Comparison of ENCODE assay signal across 8 cellular contexts in genomic region chr5:90474235-90475107, GRCh38. TPM values are rescaled to one million over a fixed set of nuclear protein-coding genes. Genes with fewer than 3 reads are reported as not detected.
DNase-seq lines count a peak whose midpoint lies in the region; ATAC-seq and TF ChIP-seq lines count a peak whose summit lies in the region.

TSS of gene MBLAC2 (minus strand) at chr5:90474771. CDS start at chr5:90474292, 479 bp downstream.
TSS of gene POLR3G (plus strand) at chr5:90474864. CDS start at chr5:90485568, 10,704 bp downstream.

- WGBS in tibial nerve, 2 donors: 1% methylated on average over 40 to 48 of the region's 73 CpGs

- H3K36me3 ChIP-seq in parathyroid adenoma (ENCODE audit: control insufficient read depth, insufficient read depth, low read length) (no peaks in the 10 kb centered on the region), tibial nerve (peaks cover 0 to 10% (median 0%) of the 10 kb centered on the region in 3 donors)

- intact Hi-C loops in Right ventricle myocardium superior (cut with DNase I): loop anchor here (10.0 kb wide), 1 partner anchor 50 kb away; the partner anchor contains the start of gene LYSMD3

- no peaks in the 10 kb centered on the region for H3K9me3 ChIP-seq in parathyroid adenoma (ENCODE audit: control insufficient read depth, low read length)
- no peaks in the 10 kb centered on the region for H3K9me3 ChIP-seq in tibial nerve

- H2AFZ ChIP-seq in parathyroid adenoma: peak within 1 kb of the TSS; percentile 95

- POLR2A ChIA-PET in activated naive CD8-positive, alpha-beta T cell treated with anti-CD3 and anti-CD28 coated beads, Interleukin-2, amount 10 ng/mL, durations not matched to agents 7 days and 5 days (lab: Charles Lee): interaction anchor here (0.7 to 3.2 kb wide), 5 partner anchors 13 to 64 kb away, joined by 3 to 34 read pairs (median 3); partner anchors contain the start of genes CETN3 and LYSMD3

- H3K9me3 Mint-ChIP-seq in activated naive CD8-positive, alpha-beta T cell treated with anti-CD3 and anti-CD28 coated beads, Interleukin-2, amount 10 ng/mL, durations not matched to agents 7 days and 5 days: no peaks in the 10 kb centered on the region

- peak within 1 kb of the TSS; percentile 51 for H3K9ac ChIP-seq in parathyroid adenoma

- H3K4me1 Mint-ChIP-seq in activated naive CD8-positive, alpha-beta T cell treated with anti-CD3 and anti-CD28 coated beads, Interleukin-2, amount 10 ng/mL, durations not matched to agents 7 days and 5 days: peaks cover 31% of the 10 kb centered on the region

- no peaks in the 10 kb centered on the region for H3K27me3 ChIP-seq in parathyroid adenoma (ENCODE audit: control insufficient read depth, insufficient read depth, low read length)
- no peaks in the 10 kb centered on the region for H3K27me3 ChIP-seq in tibial nerve

- peak within 1 kb of the TSS; percentile 97 for H3K4me2 ChIP-seq in parathyroid adenoma (ENCODE audit: low read length)

- ATAC-seq in HG02610 (IDR thresholded peaks at IDR 0.05; ENCODE audit: unreplicated experiment) (peak; percentile 93), Right ventricle myocardium superior (ENCODE audit: poor library complexity) (peak; percentile 98)
- peak; percentile 86 for ATAC-seq in activated naive CD8-positive, alpha-beta T cell treated with anti-CD3 and anti-CD28 coated beads, Interleukin-2, amount 10 ng/mL, durations not matched to agents 7 days and 5 days (ENCODE audit: low read depth)

- H3K27ac Mint-ChIP-seq in activated naive CD8-positive, alpha-beta T cell treated with anti-CD3 and anti-CD28 coated beads, Interleukin-2, amount 10 ng/mL, durations not matched to agents 7 days and 5 days: peak within 1 kb of the TSS; percentile 96

- H3K4me3 ChIP-seq in parathyroid adenoma (ENCODE audit: low read depth, low read length) (peak within 1 kb of the TSS; percentile 84), tibial nerve (peak within 1 kb of the TSS; percentile 65 to 94 (median 77))

- peaks cover 16% of the 10 kb centered on the region for H3K36me3 Mint-ChIP-seq in activated naive CD8-positive, alpha-beta T cell treated with anti-CD3 and anti-CD28 coated beads, Interleukin-2, amount 10 ng/mL, durations not matched to agents 7 days and 5 days

- H3K4me3 Mint-ChIP-seq in activated naive CD8-positive, alpha-beta T cell treated with anti-CD3 and anti-CD28 coated beads, Interleukin-2, amount 10 ng/mL, durations not matched to agents 7 days and 5 days: peak within 1 kb of the TSS; percentile 98

- H3K27ac ChIP-seq in parathyroid adenoma (peak within 1 kb of the TSS; percentile 92), tibial nerve (peak within 1 kb of the TSS; percentile 40 to 83 (median 82))

- no peaks in the 10 kb centered on the region for H3K27me3 Mint-ChIP-seq in activated naive CD8-positive, alpha-beta T cell treated with anti-CD3 and anti-CD28 coated beads, Interleukin-2, amount 10 ng/mL, durations not matched to agents 7 days and 5 days

- peak; percentile 72 to 80 for TF ChIP-seq POLR2A in tibial nerve (IDR thresholded peaks at IDR 0.05)

- H3K4me1 ChIP-seq in parathyroid adenoma (no peaks in the 10 kb centered on the region), tibial nerve (peaks cover 0 to 40% (median 19%) of the 10 kb centered on the region in 4 donors)

- TF ChIP-seq EP300 in tibial nerve (IDR thresholded peaks at IDR 0.05): peak; percentile 81 to 97

- peaks cover 19% of the 10 kb centered on the region for H3K79me2 ChIP-seq in parathyroid adenoma

- peak; percentile 77 for DNase-seq in NCI-H1048 (lab: John Stamatoyannopoulos, UW)
- peak; percentile 90 for DNase-seq in SKM-1 (lab: John Stamatoyannopoulos, UW; ENCODE audit: unreplicated experiment)
- peak; percentile 90 for DNase-seq in activated naive CD8-positive, alpha-beta T cell treated with anti-CD3 and anti-CD28 coated beads, Interleukin-2, amount 10 ng/mL, durations not matched to agents 7 days and 5 days
- DNase-seq in Right ventricle myocardium superior: peak; percentile 94
- DNase-seq in tibial nerve (ENCODE audit: low spot score in 2 of 2): peak; percentile 82 to 88

- TF ChIP-seq CTCF in GM12872 (IDR thresholded peaks at IDR 0.05; ENCODE audit: insufficient read depth, low read depth, low read length): peak; percentile 61
- peak; percentile 41 for TF ChIP-seq CTCF in parathyroid adenoma (IDR thresholded peaks at IDR 0.05)
- TF ChIP-seq CTCF in tibial nerve (IDR thresholded peaks at IDR 0.05): peak in 4 of 5 experiments; percentile 20 to 85 (median 61)

RNA-seq across cellular contexts. Expression of gene MBLAC2, which starts in this region (rescaled TPM):
- total RNA-seq in activated naive CD8-positive, alpha-beta T cell treated with anti-CD3 and anti-CD28 coated beads, Interleukin-2, amount 10 ng/mL, durations not matched to agents 7 days and 5 days: 1 to 10 TPM; 7.4 to 8.3 TPM
- 3.8 TPM for total RNA-seq in Right ventricle myocardium superior
- total RNA-seq in tibial nerve: 10 to 100 TPM in 1 of 4 donors, 1 to 10 TPM in 3; 8.2 to 10.5 (median 8.8) TPM

RNA-seq across cellular contexts. Expression of gene POLR3G, which starts in this region (rescaled TPM):
- total RNA-seq in activated naive CD8-positive, alpha-beta T cell treated with anti-CD3 and anti-CD28 coated beads, Interleukin-2, amount 10 ng/mL, durations not matched to agents 7 days and 5 days: 1 to 10 TPM; 2.8 to 3.7 TPM
- total RNA-seq in Right ventricle myocardium superior: 0.46 TPM
- total RNA-seq in tibial nerve: 1 to 10 TPM; 2.7 to 7.2 (median 4.9) TPM

Comparison
In these comparisons a context has a peak if more than half of its experiments do, and no peak if none do; other contexts are left out.
1. Peak in every context shown above with its lines: DNase-seq, ATAC-seq, H3K4me3 ChIP-seq and H3K27ac ChIP-seq.